Comparison of ENCODE assay signal across 10 cellular contexts in the genomic region with DNA sequence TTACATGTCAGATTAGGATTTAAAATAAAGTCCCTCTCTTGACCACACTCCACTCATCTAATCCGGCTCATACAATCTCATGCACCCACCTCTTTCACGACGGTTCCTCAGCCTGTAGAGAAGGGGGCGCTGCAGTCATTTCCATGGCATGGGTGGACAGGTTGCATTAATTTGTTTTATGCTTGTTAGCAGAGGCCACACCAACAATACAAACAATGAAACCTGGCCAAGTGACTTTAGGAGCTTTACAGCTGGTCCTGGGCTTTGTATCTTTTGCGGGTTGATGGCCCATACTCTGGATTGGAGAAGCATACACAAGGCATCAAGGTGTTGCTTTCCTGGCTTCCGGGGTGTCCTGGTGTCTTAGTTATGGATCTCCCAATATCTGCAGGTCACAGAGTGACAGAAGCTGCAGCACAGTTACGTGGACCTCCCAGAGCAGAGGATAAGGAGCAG. TPM values are rescaled to one million over a fixed set of nuclear protein-coding genes. Genes with fewer than 3 reads are reported as not detected.
DNase-seq lines count a peak whose midpoint lies in the region; ATAC-seq, FAIRE-seq and TF ChIP-seq lines count a peak whose summit lies in the region.
"Had no signal": no experiment of that assay in that cellular context is flagged by ENCODE, and none has a peak within 500 bp of the region (broad histone marks: within the 10 kb centered on the region; RNA-seq: fewer than 3 reads in every experiment).

No MANE protein-coding gene starts in this region.

- no peak overlapping the region for H2AFZ ChIP-seq in astrocyte (ENCODE audit: low read depth, low read length)

- no peaks in the 10 kb centered on the region for H3K27me3 Mint-ChIP-seq in astrocyte (ENCODE audit: low read depth, unreplicated experiment)

- H3K36me3 ChIP-seq in astrocyte (ENCODE audit: insufficient read depth, low read length) (no peaks in the 10 kb centered on the region), mucosa of descending colon (ENCODE audit: low read depth) (no peaks in the 10 kb centered on the region), right atrium auricular region (no peaks in the 10 kb centered on the region)

- H3K9me3 ChIP-seq in astrocyte (ENCODE audit: insufficient read depth, low read depth, low read length) (no peaks in the 10 kb centered on the region), mucosa of descending colon (no peaks in the 10 kb centered on the region), right atrium auricular region (no peaks in the 10 kb centered on the region)

- no peaks in the 10 kb centered on the region for H4K20me1 ChIP-seq in astrocyte (ENCODE audit: insufficient read depth, low read length)

- ATAC-seq in mucosa of descending colon (peak; percentile 85), HG03378 (IDR thresholded peaks at IDR 0.05; ENCODE audit: unreplicated experiment) (no peak), HG02763 (IDR thresholded peaks at IDR 0.05; ENCODE audit: unreplicated experiment) (no peak)

- H3K9me3 Mint-ChIP-seq in astrocyte (ENCODE audit: unreplicated experiment), result no peaks in the 10 kb centered on the region
- H3K9me3 Mint-ChIP-seq: naive B cell had no signal

- H3K9ac ChIP-seq in astrocyte (ENCODE audit: low read length), result no peak overlapping the region

- H3K27me3 ChIP-seq in astrocyte (ENCODE audit: insufficient read depth, low read length) (no peaks in the 10 kb centered on the region), right atrium auricular region (no peaks in the 10 kb centered on the region)

- no peak overlapping the region for H3K4me3 Mint-ChIP-seq in astrocyte (ENCODE audit: unreplicated experiment)

- H3K4me1 ChIP-seq in astrocyte (ENCODE audit: insufficient read depth, low read length) (no peaks in the 10 kb centered on the region), mucosa of descending colon (ENCODE audit: low read depth) (peaks cover 10% of the 10 kb centered on the region), right atrium auricular region (no peaks in the 10 kb centered on the region)

- H3K4me2 ChIP-seq in astrocyte (ENCODE audit: low read length), result no peak overlapping the region

- H3K4me3 ChIP-seq in astrocyte (ENCODE audit: insufficient read depth, low read depth, low read length) (no peak overlapping the region), mucosa of descending colon (no peak overlapping the region), right atrium auricular region (no peak overlapping the region)

- H3K4me1 Mint-ChIP-seq in astrocyte (ENCODE audit: low read depth, unreplicated experiment), result peaks cover 4% of the 10 kb centered on the region

- DNase-seq in ELF-1 (ENCODE audit: low read depth, low spot score) (peak; percentile 61), HuH-7.5 (ENCODE audit: low spot score) (peak; percentile 42), astrocyte (ENCODE audit: low read depth) (no peak), mucosa of descending colon (peak in 2 of 3 donors; percentile 57 to 70), right atrium auricular region (ENCODE audit: low spot score) (no peak), cardiac septum (ENCODE audit: low spot score) (no peak)
- DNase-seq: naive B cell had no signal

- peak; percentile 45 for TF ChIP-seq CTCF in astrocyte (IDR thresholded peaks at IDR 0.05; ENCODE audit: insufficient read depth, low read depth, low read length)
- TF ChIP-seq CTCF in mucosa of descending colon (IDR thresholded peaks at IDR 0.05), result no peak
- no peak for TF ChIP-seq CTCF in right atrium auricular region (IDR thresholded peaks at IDR 0.05)

- no peaks in the 10 kb centered on the region for H3K79me2 ChIP-seq in astrocyte (ENCODE audit: insufficient read depth, low read length)

- no peak overlapping the region for H3K27ac ChIP-seq in astrocyte (ENCODE audit: low read depth, low read length)
- H3K27ac ChIP-seq in right atrium auricular region, result no peak overlapping the region

- intact Hi-C loops in mucosa of descending colon (cut with DNase I, micrococcal nuclease) (no loop called here), cardiac septum (cut with DNase I) (no loop called here)

- no peak for FAIRE-seq in astrocyte (lab: Jason Lieb, UNC)

- H3K36me3 Mint-ChIP-seq in astrocyte (ENCODE audit: low read depth, unreplicated experiment), result no peaks in the 10 kb centered on the region
- H3K36me3 Mint-ChIP-seq: naive B cell had no signal

- H3K27ac Mint-ChIP-seq in astrocyte (ENCODE audit: unreplicated experiment), result no peak overlapping the region

RNA-seq across cellular contexts. Expression of a gene that starts 9.7 kb away (rescaled TPM):
- total RNA-seq in astrocyte, result 162 and 168 TPM in 2 replicates
- total RNA-seq in mucosa of descending colon, result 100 to 1,000 TPM in 2 of 3 donors, 10 to 100 TPM in 1; 90.3 to 112 (median 101) TPM
- total RNA-seq in right atrium auricular region, result 10 to 100 TPM; 67.2 to 91.6 TPM
- 76.1 TPM for total RNA-seq in cardiac septum

RNA-seq across cellular contexts. Expression of a gene that starts 14.1 kb away (rescaled TPM):
- total RNA-seq in astrocyte (not detected in 2 replicates), mucosa of descending colon (not detected), right atrium auricular region (not detected), cardiac septum (not detected)
- total RNA-seq: H4 had no signal

RNA-seq across cellular contexts. Expression of a gene that starts 42.9 kb away (rescaled TPM):
- total RNA-seq in astrocyte (241 and 260 TPM in 2 replicates), mucosa of descending colon (under 1 TPM in 2 of 3 donors, not detected in 1; 0.06 to 0.07 TPM), right atrium auricular region (not detected), cardiac septum (not detected)

RNA-seq across cellular contexts. Expression of a gene that starts 46.1 kb away (rescaled TPM):
- total RNA-seq in astrocyte (102 and 103 TPM in 2 replicates), mucosa of descending colon (10 to 100 TPM; 67.6 to 70.5 (median 68.1) TPM), right atrium auricular region (10 to 100 TPM; 42.7 to 51.8 TPM), cardiac septum (46.1 TPM)

Comparison
In these comparisons a context has a peak if more than half of its experiments do, and no peak if none do; other contexts are left out.
1. DNase-seq: peak in ELF-1 (single experiment), HuH-7.5 (single experiment) and mucosa of descending colon (2 of 3); none in astrocyte (single experiment), right atrium auricular region (single experiment) and cardiac septum (single experiment).
2. RNA of a gene that starts 42.9 kb away (total RNA-seq): 241 to 260 TPM in astrocyte; 0.06 to 0.07 TPM in mucosa of descending colon, not detected in right atrium auricular region and not detected in cardiac septum (single experiment); every median in the first group is over 100 times any median in the second.